In the genomic region with DNA sequence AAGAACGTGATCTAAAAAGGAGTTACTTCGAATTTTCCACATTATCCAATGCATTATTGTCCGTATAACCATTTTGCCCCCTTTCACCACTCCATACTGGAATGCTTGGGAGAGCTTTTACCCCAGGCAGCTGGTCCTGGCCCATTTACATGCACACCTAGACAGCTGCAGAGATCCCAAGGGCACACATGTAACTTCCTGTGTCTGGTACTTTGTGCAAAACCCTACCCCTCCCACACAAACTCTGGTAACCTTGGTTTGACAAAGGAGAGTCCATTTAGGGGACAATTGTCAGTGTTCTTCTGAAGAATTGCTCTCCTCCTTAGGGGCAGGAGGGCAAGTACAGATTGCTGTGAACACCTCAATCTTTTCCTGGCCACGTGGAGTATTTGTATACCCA, we compare ENCODE assay signal across 17 cellular contexts. TPM values are rescaled to one million over a fixed set of nuclear protein-coding genes. Genes with fewer than 3 reads are reported as not detected.
A peak's percentile ranks its signal among the peaks of the same experiment; 100 is the strongest.
DNase-seq lines count a peak whose midpoint lies in the region; ATAC-seq, FAIRE-seq and TF ChIP-seq lines count a peak whose summit lies in the region.
"Had no signal": no experiment of that assay in that cellular context is flagged by ENCODE, and none has a peak within 500 bp of the region (broad histone marks: within the 10 kb centered on the region; RNA-seq: fewer than 3 reads in every experiment).

No MANE protein-coding gene starts in this region.

- H3K27me3 Mint-ChIP-seq in stimulated activated naive B cell treated with anti-CD40 and anti-IgM and Interleukin-4, amounts not matched to agents 10 μg/mL and 1 μg/mL and 100 μg/mL, for 72 hours = no peaks in the 10 kb centered on the region
- H3K27me3 Mint-ChIP-seq in T-cell (no peaks in the 10 kb centered on the region), Calu3 (ENCODE audit: unreplicated experiment) (no peaks in the 10 kb centered on the region)
- H3K27me3 Mint-ChIP-seq: CD4-positive, alpha-beta T cell had no signal

- H3K9me3 Mint-ChIP-seq in stimulated activated naive B cell treated with anti-CD40 and anti-IgM and Interleukin-4, amounts not matched to agents 10 μg/mL and 1 μg/mL and 100 μg/mL, for 72 hours = no peaks in the 10 kb centered on the region
- H3K9me3 Mint-ChIP-seq in T-cell (peaks cover 0 to 3% (median 2%) of the 10 kb centered on the region in 3 donors), Calu3 (ENCODE audit: low read depth, unreplicated experiment) (no peaks in the 10 kb centered on the region)
- H3K9me3 Mint-ChIP-seq: CD4-positive, alpha-beta T cell had no signal

- peak; percentile 80 for FAIRE-seq in GM19239 (lab: Jason Lieb, UNC)

- intact Hi-C loops in Calu3 (cut with micrococcal nuclease; ENCODE audit: unreplicated experiment) = no loop called here

- H3K36me3 Mint-ChIP-seq in stimulated activated naive B cell treated with anti-CD40 and anti-IgM and Interleukin-4, amounts not matched to agents 10 μg/mL and 1 μg/mL and 100 μg/mL, for 72 hours = no peaks in the 10 kb centered on the region
- H3K36me3 Mint-ChIP-seq in T-cell = no peaks in the 10 kb centered on the region
- no peaks in the 10 kb centered on the region for H3K36me3 Mint-ChIP-seq in Calu3 (ENCODE audit: insufficient read depth, unreplicated experiment)

- no peak overlapping the region for H3K4me3 Mint-ChIP-seq in stimulated activated naive B cell treated with anti-CD40 and anti-IgM and Interleukin-4, amounts not matched to agents 10 μg/mL and 1 μg/mL and 100 μg/mL, for 72 hours
- H3K4me3 Mint-ChIP-seq in T-cell (no peak overlapping the region), Calu3 (ENCODE audit: low read depth, unreplicated experiment) (no peak overlapping the region)
- H3K4me3 Mint-ChIP-seq: CD4-positive, alpha-beta T cell had no signal

- DNase-seq in NCI-H146 (lab: John Stamatoyannopoulos, UW) (peak; percentile 15), NCI-H146 treated with DMSO at 0.1 percent for 48 hours (lab: John Stamatoyannopoulos, UW; ENCODE audit: unreplicated experiment) (no peak), GM19239 (ENCODE audit: insufficient read length, low spot score) (no peak), NCI-H526 treated with DMSO at 0.1 percent for 48 hours (lab: John Stamatoyannopoulos, UW) (peak; percentile 28), T-cell (no peak), Calu3 (no peak)
- DNase-seq in stimulated activated naive B cell treated with anti-CD40 and anti-IgM and Interleukin-4, amounts not matched to agents 10 μg/mL and 1 μg/mL and 100 μg/mL, for 72 hours = no peak
- DNase-seq: 8988T; CD4-positive, alpha-beta T cell; H7; MG63; NCI-H1092; NCI-H1436 treated with DMSO at 0.1 percent for 48 hours; NCI-H2081; NCI-H774; SHP77 had no signal

- CTCF ChIA-PET in T-cell (lab: Charles Lee) = no interaction called here
- CTCF ChIA-PET in Calu3 (lab: Charles Lee) = no interaction called here

- no peak for TF ChIP-seq CTCF in Calu3 (IDR thresholded peaks at IDR 0.05; ENCODE audit: unreplicated experiment)

- peaks cover 23 to 30% of the 10 kb centered on the region in 2 donors for H3K4me1 Mint-ChIP-seq in stimulated activated naive B cell treated with anti-CD40 and anti-IgM and Interleukin-4, amounts not matched to agents 10 μg/mL and 1 μg/mL and 100 μg/mL, for 72 hours
- H3K4me1 Mint-ChIP-seq in T-cell (peaks cover 17 to 20% (median 17%) of the 10 kb centered on the region in 3 donors), Calu3 (ENCODE audit: low read depth, unreplicated experiment) (no peaks in the 10 kb centered on the region)

- no TSS peak for BruUV-seq in Calu3 (replicated peaks; lab: Mats Ljungman, UMichigan)

- POLR2A ChIA-PET in T-cell (lab: Charles Lee) = no interaction called here

- ATAC-seq in stimulated activated naive B cell treated with anti-CD40 and anti-IgM and Interleukin-4, amounts not matched to agents 10 μg/mL and 1 μg/mL and 100 μg/mL, for 72 hours (replicated peaks) = peak; percentile 61 to 62
- ATAC-seq in T-cell (replicated peaks in 1 of 4) (no peak), GM18520 (IDR thresholded peaks at IDR 0.05; ENCODE audit: unreplicated experiment) (no peak)

- no peak overlapping the region for H3K27ac Mint-ChIP-seq in stimulated activated naive B cell treated with anti-CD40 and anti-IgM and Interleukin-4, amounts not matched to agents 10 μg/mL and 1 μg/mL and 100 μg/mL, for 72 hours
- no peak overlapping the region for H3K27ac Mint-ChIP-seq in T-cell
- no peak overlapping the region for H3K27ac Mint-ChIP-seq in Calu3 (ENCODE audit: unreplicated experiment)
- H3K27ac Mint-ChIP-seq: CD4-positive, alpha-beta T cell had no signal

RNA-seq across cellular contexts. Expression of a gene that starts 57.3 kb away (rescaled TPM):
- total RNA-seq in T-cell = 100 to 1,000 TPM; 361 to 422 (median 392) TPM
- 5.9 and 6.1 TPM in 2 replicates for total RNA-seq in Calu3 (2022)

Comparison
In these comparisons a context has a peak if more than half of its experiments do, and no peak if none do; other contexts are left out.
1. DNase-seq: peak in NCI-H146 (single experiment) and NCI-H526 treated with DMSO at 0.1 percent for 48 hours (single experiment); none in NCI-H146 treated with DMSO at 0.1 percent for 48 hours (single experiment), GM19239 (single experiment), stimulated activated naive B cell treated with anti-CD40 and anti-IgM and Interleukin-4, amounts not matched to agents 10 μg/mL and 1 μg/mL and 100 μg/mL, for 72 hours (single experiment), T-cell (0 of 34) and Calu3 (single experiment).
2. ATAC-seq: peak in stimulated activated naive B cell treated with anti-CD40 and anti-IgM and Interleukin-4, amounts not matched to agents 10 μg/mL and 1 μg/mL and 100 μg/mL, for 72 hours (2 of 2); none in T-cell (0 of 4) and GM18520 (single experiment).
3. RNA of a gene that starts 57.3 kb away (total RNA-seq): 361 to 422 TPM in T-cell; 5.9 to 6.1 TPM in Calu3; every median in the first group is over 10 times any median in the second.